Comparison of ENCODE assay signal across 1 cellular context in the genomic region with DNA sequence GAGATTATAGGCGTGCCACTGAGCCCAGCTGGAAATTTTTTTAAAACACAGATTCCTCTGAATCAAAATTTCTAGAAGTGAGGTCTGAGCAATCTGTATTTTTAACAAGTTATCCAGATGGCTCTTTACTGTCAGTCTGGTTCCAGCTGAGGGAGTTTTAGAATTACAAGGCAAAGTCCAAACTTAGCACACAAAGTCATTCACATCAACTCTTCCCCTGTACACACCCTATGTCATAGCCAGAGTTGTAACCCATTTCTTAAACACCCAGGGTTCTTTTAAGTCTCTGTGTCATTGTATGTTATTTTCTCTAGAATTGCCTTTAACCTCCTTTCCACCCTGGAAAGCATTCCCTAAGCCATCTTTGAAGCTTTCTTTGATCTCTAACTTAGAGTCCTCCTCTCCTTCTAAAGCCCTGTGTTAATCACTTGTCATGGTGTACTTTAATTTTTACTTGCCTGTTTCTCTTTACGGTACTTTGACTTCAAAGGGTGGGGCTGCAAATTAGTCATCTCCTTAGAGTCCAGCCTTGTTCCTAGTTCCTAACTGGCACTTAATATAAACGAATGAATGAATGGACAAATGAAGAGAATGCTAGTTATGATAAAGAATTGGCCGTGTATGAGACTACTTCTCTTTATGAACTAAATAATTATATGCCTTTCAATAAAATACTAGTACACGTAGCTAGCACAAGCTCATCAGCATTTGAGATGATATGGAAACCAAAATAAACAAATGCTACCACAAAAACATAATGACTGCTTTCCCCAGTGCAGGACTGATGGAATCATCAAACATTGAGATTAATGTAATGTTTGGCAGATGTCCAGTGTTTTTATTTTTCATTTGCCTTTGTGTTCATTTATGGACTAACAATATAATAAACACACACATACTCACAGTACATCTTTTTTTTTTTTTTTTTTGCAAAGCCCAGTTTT.
TF ChIP-seq lines count a peak whose summit lies in the region.

No MANE protein-coding gene starts in this region.

TF ChIP-seq in IMR-90, 13 proteins besides CTCF, POLR2A, EP300 and RAD21 (continued from another document):
- TF ChIP-seq FOS (IDR thresholded peaks at IDR 0.05; ENCODE audit: low read depth, low read length) = no peak
- TF ChIP-seq NFE2L2 (IDR thresholded peaks at IDR 0.05; ENCODE audit: low read depth, low read length) = no peak
- TF ChIP-seq RFX5 (IDR thresholded peaks at IDR 0.05; ENCODE audit: low read depth, low read length) = no peak
- TF ChIP-seq RCOR1 (IDR thresholded peaks at IDR 0.05; ENCODE audit: insufficient replicate concordance, low read length) = no peak
- TF ChIP-seq MXI1 (IDR thresholded peaks at IDR 0.05; ENCODE audit: borderline replicate concordance, low read depth, low read length) = no peak
- TF ChIP-seq BHLHE40 (IDR thresholded peaks at IDR 0.05; ENCODE audit: low read depth, low read length) = no peak
- TF ChIP-seq CEBPB (IDR thresholded peaks at IDR 0.05; ENCODE audit: low read depth, low read length) = no peak
